21 cellular contexts compared by ENCODE assay signal in the genomic region with DNA sequence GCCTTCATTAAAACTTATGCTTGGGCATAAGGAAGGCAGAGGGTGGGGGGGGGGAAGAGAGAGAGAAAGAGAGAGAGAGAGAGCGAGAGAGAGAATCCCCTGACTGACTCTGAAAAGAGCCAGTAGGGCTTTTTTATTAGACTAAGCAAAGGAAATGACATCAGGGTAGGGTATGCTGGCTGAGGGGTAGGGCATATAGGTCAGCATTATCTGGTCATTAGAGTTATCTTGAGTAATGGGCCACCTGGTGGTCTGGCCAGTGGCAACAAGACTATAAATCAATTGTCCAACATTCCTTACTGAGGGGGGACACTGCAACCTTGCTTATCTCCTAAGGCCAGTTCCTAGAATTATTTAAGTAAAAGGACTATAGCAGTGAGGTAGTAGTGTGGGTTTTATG.
"Had no signal": no experiment of that assay in that cellular context is flagged by ENCODE, and none has a peak within 500 bp of the region (broad histone marks: within the 10 kb centered on the region; RNA-seq: fewer than 3 reads in every experiment).

No MANE protein-coding gene starts in this region.

- H3K9ac ChIP-seq: parathyroid adenoma had no signal

- H2AFZ ChIP-seq: parathyroid adenoma had no signal

- H3K4me1 Mint-ChIP-seq: activated T-helper 17 cell treated with anti-CD3 and anti-CD28 coated beads, Interleukin-2, amount 50 U/mL, for 72 hours; natural killer cell; stimulated activated memory B cell treated with anti-CD40 and anti-IgM and Interleukin-4, amounts not matched to agents 10 μg/mL and 1 μg/mL and 100 μg/mL, for 72 hours had no signal

- H3K36me3 Mint-ChIP-seq: natural killer cell had no signal

- H3K79me2 ChIP-seq: parathyroid adenoma had no signal

- H3K27me3 ChIP-seq: gastrocnemius medialis, right lobe of liver, testis, upper lobe of left lung had no signal

- ATAC-seq: activated CD8-positive, alpha-beta T cell treated with anti-CD3 and anti-CD28 coated beads for 36 hours; activated T-helper 17 cell treated with anti-CD3 and anti-CD28 coated beads, Interleukin-2, amount 50 U/mL, for 72 hours; gastrocnemius medialis; natural killer cell; right lobe of liver; stimulated activated memory B cell treated with anti-CD40 and anti-IgM and Interleukin-4, amounts not matched to agents 10 μg/mL and 1 μg/mL and 100 μg/mL, for 72 hours had no signal

- H3K27ac Mint-ChIP-seq: activated CD8-positive, alpha-beta T cell treated with anti-CD3 and anti-CD28 coated beads for 36 hours; activated naive CD4-positive, alpha-beta T cell treated with anti-CD3 and anti-CD28 coated beads for 36 hours; activated T-helper 17 cell treated with anti-CD3 and anti-CD28 coated beads, Interleukin-2, amount 50 U/mL, for 72 hours; brain; natural killer cell; stimulated activated memory B cell treated with anti-CD40 and anti-IgM and Interleukin-4, amounts not matched to agents 10 μg/mL and 1 μg/mL and 100 μg/mL, for 72 hours; T-helper 2 cell treated with Interferon-gamma antibody and Interleukin-4, amounts not matched to agents 5 μg/mL and 100 μg/mL, for 36 hours had no signal

- H3K4me3 Mint-ChIP-seq: activated CD8-positive, alpha-beta T cell treated with anti-CD3 and anti-CD28 coated beads for 36 hours; activated naive CD4-positive, alpha-beta T cell treated with anti-CD3 and anti-CD28 coated beads for 36 hours; activated T-helper 17 cell treated with anti-CD3 and anti-CD28 coated beads, Interleukin-2, amount 50 U/mL, for 72 hours; brain; natural killer cell; stimulated activated memory B cell treated with anti-CD40 and anti-IgM and Interleukin-4, amounts not matched to agents 10 μg/mL and 1 μg/mL and 100 μg/mL, for 72 hours; T-helper 2 cell treated with Interferon-gamma antibody and Interleukin-4, amounts not matched to agents 5 μg/mL and 100 μg/mL, for 36 hours had no signal

- H3K4me1 ChIP-seq: right lobe of liver, testis, upper lobe of left lung had no signal

- H3K36me3 ChIP-seq: gastrocnemius medialis, right lobe of liver, upper lobe of left lung had no signal

- H3K27me3 Mint-ChIP-seq: activated T-helper 17 cell treated with anti-CD3 and anti-CD28 coated beads, Interleukin-2, amount 50 U/mL, for 72 hours; brain had no signal

- DNase-seq: activated CD4-positive, alpha-beta T cell treated with anti-CD3 and anti-CD28 coated beads for 48 hours; activated CD4-positive, CD25-positive, alpha-beta regulatory T cell; activated CD8-positive, alpha-beta T cell treated with anti-CD3 and anti-CD28 coated beads for 36 hours; activated naive CD4-positive, alpha-beta T cell treated with anti-CD3 and anti-CD28 coated beads for 36 hours; activated T-cell treated with anti-CD3 and anti-CD28 coated beads, Interleukin-2, amount 50 U/mL, for 1 hour; anterior cingulate cortex; central memory CD4-positive, alpha-beta T cell; erythroblast; gastrocnemius medialis; head of caudate nucleus; natural killer cell; right lobe of liver; small intestine; stimulated activated CD4-positive, alpha-beta T cell treated with anti-CD3 and anti-CD28 coated beads, Interleukin-4, amount 100 ng/mL, for 24 hours; testis; upper lobe of left lung had no signal

- H3K4me3 ChIP-seq: gastrocnemius medialis, right lobe of liver, testis, upper lobe of left lung had no signal

- H3K9me3 ChIP-seq: gastrocnemius medialis, right lobe of liver, testis had no signal

- H3K27ac ChIP-seq: gastrocnemius medialis, parathyroid adenoma, right lobe of liver, testis, upper lobe of left lung had no signal
